Comparison of ENCODE assay signal across 1 cellular context in the genomic region with DNA sequence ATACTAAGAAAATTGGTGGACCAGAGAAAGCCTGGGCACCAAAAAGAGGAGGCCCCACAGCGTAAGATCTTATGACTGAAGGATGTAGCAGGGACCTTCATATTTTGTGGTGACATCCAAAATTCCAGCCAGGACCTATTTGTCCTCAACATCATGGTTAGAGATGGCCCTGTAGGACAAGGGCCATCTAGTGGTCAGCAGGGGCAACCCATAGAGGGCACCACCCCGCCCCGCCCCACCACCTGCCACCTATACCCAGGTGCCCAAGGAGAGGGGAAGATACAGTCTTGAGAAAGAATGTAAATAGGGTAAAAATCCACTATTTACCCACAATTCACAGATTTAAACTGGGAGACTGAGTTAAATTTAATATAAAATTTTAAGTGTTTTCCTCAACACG.
TF ChIP-seq lines count a peak whose summit lies in the region.

No MANE protein-coding gene starts in this region.

TF ChIP-seq in K562, 482 proteins besides CTCF, POLR2A, EP300 and RAD21 (continued from another document):
- TF ChIP-seq, protein P1, sequence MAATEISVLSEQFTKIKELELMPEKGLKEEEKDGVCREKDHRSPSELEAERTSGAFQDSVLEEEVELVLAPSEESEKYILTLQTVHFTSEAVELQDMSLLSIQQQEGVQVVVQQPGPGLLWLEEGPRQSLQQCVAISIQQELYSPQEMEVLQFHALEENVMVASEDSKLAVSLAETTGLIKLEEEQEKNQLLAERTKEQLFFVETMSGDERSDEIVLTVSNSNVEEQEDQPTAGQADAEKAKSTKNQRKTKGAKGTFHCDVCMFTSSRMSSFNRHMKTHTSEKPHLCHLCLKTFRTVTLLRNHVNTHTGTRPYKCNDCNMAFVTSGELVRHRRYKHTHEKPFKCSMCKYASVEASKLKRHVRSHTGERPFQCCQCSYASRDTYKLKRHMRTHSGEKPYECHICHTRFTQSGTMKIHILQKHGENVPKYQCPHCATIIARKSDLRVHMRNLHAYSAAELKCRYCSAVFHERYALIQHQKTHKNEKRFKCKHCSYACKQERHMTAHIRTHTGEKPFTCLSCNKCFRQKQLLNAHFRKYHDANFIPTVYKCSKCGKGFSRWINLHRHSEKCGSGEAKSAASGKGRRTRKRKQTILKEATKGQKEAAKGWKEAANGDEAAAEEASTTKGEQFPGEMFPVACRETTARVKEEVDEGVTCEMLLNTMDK (IDR thresholded peaks at IDR 0.05; ENCODE audit: borderline replicate concordance, insufficient read depth, low read depth, low read length, poor library complexity, severe bottlenecking), result peak; percentile 53
- TF ChIP-seq POLR2G (IDR thresholded peaks at IDR 0.05; ENCODE audit: low read depth, low read length), result no peak
TF ChIP-seq in K562: peak in this region for 2.
